In genomic region chr3:71152892-71153265, GRCh38 we compare ENCODE assay signal across 15 cellular contexts.
A peak's percentile ranks its signal among the peaks of the same experiment; 100 is the strongest.
DNase-seq lines count a peak whose midpoint lies in the region; ATAC-seq and TF ChIP-seq lines count a peak whose summit lies in the region.
"Had no signal": no experiment of that assay in that cellular context is flagged by ENCODE, and none has a peak within 500 bp of the region (broad histone marks: within the 10 kb centered on the region; RNA-seq: fewer than 3 reads in every experiment).

No MANE protein-coding gene starts in this region.

- no peak for TF ChIP-seq CTCF in colonic mucosa (IDR thresholded peaks at IDR 0.05)

- 61% methylated on average over 8 of the region's 8 CpGs for WGBS in HUES64

- no peak for ATAC-seq in HG02870 (IDR thresholded peaks at IDR 0.05; ENCODE audit: unreplicated experiment)

- H3K4me3 ChIP-seq in HUES64 (ENCODE audit: low read length) (no peak overlapping the region), colonic mucosa (no peak overlapping the region), mucosa of stomach (ENCODE audit: low read length) (no peak overlapping the region)
- H3K4me3 ChIP-seq: breast epithelium had no signal

- no peaks in the 10 kb centered on the region for H3K9me3 ChIP-seq in HUES64 (ENCODE audit: insufficient read depth, low read depth, low read length)
- no peaks in the 10 kb centered on the region for H3K9me3 ChIP-seq in colonic mucosa
- H3K9me3 ChIP-seq in mucosa of stomach (ENCODE audit: control insufficient read depth, low read length), result no peaks in the 10 kb centered on the region
- H3K9me3 ChIP-seq: breast epithelium had no signal

- H3K4me1 ChIP-seq in HUES64 (ENCODE audit: insufficient read depth, low read length) (peaks cover 57% of the 10 kb centered on the region), colonic mucosa (peaks cover 11% of the 10 kb centered on the region), mucosa of stomach (ENCODE audit: control insufficient read depth, insufficient read depth, low read length) (peaks cover 38% of the 10 kb centered on the region)
- H3K4me1 ChIP-seq: breast epithelium had no signal

- no peak overlapping the region for H3K9ac ChIP-seq in HUES64 (ENCODE audit: low read depth, low read length)
- peak overlapping the region in 1 of 2 donors; percentile 66 for H3K9ac ChIP-seq in colonic mucosa (ENCODE audit: low read depth in 2 of 2, low read length in 2 of 2)
- H3K9ac ChIP-seq in mucosa of stomach (ENCODE audit: low read length), result peak overlapping the region; percentile 40

- intact Hi-C loops in colonic mucosa (cut with DNase I), result no loop called here

- no peaks in the 10 kb centered on the region for H3K27me3 ChIP-seq in HUES64 (ENCODE audit: insufficient read depth, low read length)
- no peaks in the 10 kb centered on the region for H3K27me3 ChIP-seq in colonic mucosa
- H3K27me3 ChIP-seq in mucosa of stomach (ENCODE audit: control insufficient read depth, insufficient read depth, low read length), result no peaks in the 10 kb centered on the region
- H3K27me3 ChIP-seq: breast epithelium had no signal

- no peaks in the 10 kb centered on the region for H3K36me3 ChIP-seq in HUES64 (ENCODE audit: insufficient read depth, low read length)
- no peaks in the 10 kb centered on the region for H3K36me3 ChIP-seq in colonic mucosa
- no peaks in the 10 kb centered on the region for H3K36me3 ChIP-seq in mucosa of stomach (ENCODE audit: control insufficient read depth, insufficient read depth, low read length)
- H3K36me3 ChIP-seq: breast epithelium had no signal

- DNase-seq in COR-L47 (lab: John Stamatoyannopoulos, UW) (peak; percentile 77), colonic mucosa (peak; percentile 83), C1 segment of cervical spinal cord (lab: John Stamatoyannopoulos, UW) (no peak)
- no peak for DNase-seq in stimulated activated CD4-positive, alpha-beta T cell treated with anti-CD3 and anti-CD28 coated beads, Interleukin-12 subunit alpha, Interleukin-12 subunit beta, amount 100 ng/mL, for 4 hours
- DNase-seq: activated naive CD4-positive, alpha-beta T cell treated with anti-CD3 and anti-CD28 coated beads, Interleukin-2, amount 10 ng/mL, durations not matched to agents 7 days and 5 days; effector CD4-positive, alpha-beta T cell; KG1; NCI-H1436 treated with DMSO at 0.1 percent for 48 hours; NCI-H526 treated with DMSO at 0.1 percent for 48 hours; stimulated activated naive CD4-positive, alpha-beta T cell treated with Interleukin-2 at 50 U/mL for 16 hours; T-helper 1 cell had no signal

- H3K27ac ChIP-seq in HUES64 (ENCODE audit: low read depth, low read length) (peak overlapping the region; percentile 47; the same call in 1 of the 2 replicates), colonic mucosa (peak overlapping the region; percentile 75)
- H3K27ac ChIP-seq: breast epithelium had no signal

Comparison
In these comparisons a context has a peak if more than half of its experiments do, and no peak if none do; other contexts are left out.
1. DNase-seq: peak in COR-L47 (single experiment) and colonic mucosa (single experiment); none in C1 segment of cervical spinal cord (0 of 14) and stimulated activated CD4-positive, alpha-beta T cell treated with anti-CD3 and anti-CD28 coated beads, Interleukin-12 subunit alpha, Interleukin-12 subunit beta, amount 100 ng/mL, for 4 hours (single experiment).